In the genomic region with DNA sequence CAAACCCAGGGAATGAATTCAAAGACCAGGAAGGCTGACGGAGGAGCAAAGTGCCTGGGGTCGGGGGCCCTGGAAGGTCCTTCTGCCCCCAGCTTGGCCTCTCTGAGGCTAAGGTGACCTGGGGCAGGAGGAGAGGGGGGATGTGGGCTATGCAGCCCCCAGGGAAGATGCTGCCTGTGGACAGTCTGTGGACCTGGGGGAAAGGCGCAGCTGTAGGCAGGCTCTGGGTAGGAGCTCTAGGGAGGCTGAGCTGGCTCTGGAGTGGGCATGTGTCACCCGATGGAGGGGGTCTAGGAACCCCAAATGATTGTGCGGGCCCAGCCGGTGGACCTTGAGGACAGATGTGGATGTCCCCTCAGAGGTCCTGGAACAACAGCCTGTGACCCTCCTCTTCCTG, we compare ENCODE assay signal across 14 cellular contexts. TPM values are rescaled to one million over a fixed set of nuclear protein-coding genes. Genes with fewer than 3 reads are reported as not detected.
DNase-seq lines count a peak whose midpoint lies in the region; ATAC-seq and TF ChIP-seq lines count a peak whose summit lies in the region.
"Had no signal": no experiment of that assay in that cellular context is flagged by ENCODE, and none has a peak within 500 bp of the region (broad histone marks: within the 10 kb centered on the region; RNA-seq: fewer than 3 reads in every experiment).

No MANE protein-coding gene starts in this region.

- intact Hi-C loops in adrenal gland (cut with DNase I), result no loop called here

- peak overlapping the region; percentile 85 for H3K27ac ChIP-seq in RWPE2 (ENCODE audit: poor library complexity, severe bottlenecking)
- no peak overlapping the region for H3K27ac ChIP-seq in adrenal gland
- H3K27ac ChIP-seq: SK-N-MC had no signal

- no peaks in the 10 kb centered on the region for H3K27me3 ChIP-seq in RWPE2 (ENCODE audit: insufficient read depth, poor library complexity, severe bottlenecking)
- peaks cover 34% of the 10 kb centered on the region for H3K27me3 ChIP-seq in skeletal muscle satellite cell (ENCODE audit: control insufficient read depth, insufficient read depth, low read length)
- peaks cover 21% of the 10 kb centered on the region for H3K27me3 ChIP-seq in adrenal gland

- no peaks in the 10 kb centered on the region for H3K9me3 ChIP-seq in RWPE2 (ENCODE audit: severe bottlenecking)
- H3K9me3 ChIP-seq in skeletal muscle satellite cell (replicated peaks; ENCODE audit: low read length), result no peaks in the 10 kb centered on the region
- H3K9me3 ChIP-seq in adrenal gland (replicated peaks in 1 of 3), result no peaks in the 10 kb centered on the region

- TF ChIP-seq CTCF in RWPE2 (IDR thresholded peaks at IDR 0.05; ENCODE audit: poor library complexity, severe bottlenecking), result no peak
- no peak for TF ChIP-seq CTCF in adrenal gland (IDR thresholded peaks at IDR 0.05)

- no peak overlapping the region for H3K4me3 ChIP-seq in RWPE2 (ENCODE audit: severe bottlenecking)
- no peak overlapping the region for H3K4me3 ChIP-seq in skeletal muscle satellite cell (ENCODE audit: low read length)
- H3K4me3 ChIP-seq in adrenal gland, result no peak overlapping the region
- H3K4me3 ChIP-seq: GM23338, SK-N-MC had no signal

- H3K4me1 ChIP-seq in RWPE2 (ENCODE audit: insufficient read depth, poor library complexity, severe bottlenecking) (peaks cover 17% of the 10 kb centered on the region), skeletal muscle satellite cell (ENCODE audit: control insufficient read depth, insufficient read depth, low read length) (peaks cover 35% of the 10 kb centered on the region), adrenal gland (replicated peaks in 1 of 2) (peaks cover 0 to 5% of the 10 kb centered on the region in 2 donors)

- no peak overlapping the region for H3K9ac ChIP-seq in skeletal muscle satellite cell (ENCODE audit: low read depth, low read length)

- peak; percentile 2 for DNase-seq in HS-5 (ENCODE audit: low read depth)
- DNase-seq in RWPE2 (ENCODE audit: low spot score), result no peak
- DNase-seq in adrenal gland, result no peak
- no peak for DNase-seq in HUDEP-2 (lab: John Stamatoyannopoulos, UW; ENCODE audit: unreplicated experiment in 76 of 76)
- no peak for DNase-seq in NCI-H2029 (lab: John Stamatoyannopoulos, UW)
- DNase-seq: NCI-H187, NCI-H524 treated with DMSO at 0.1 percent for 48 hours, SHP77, T-cell had no signal

- 61 to 89% (median 65%) methylated on average over 3 to 6 of the region's 6 CpGs for WGBS in adrenal gland, 4 donors

- H3K4me2 ChIP-seq in skeletal muscle satellite cell (ENCODE audit: low read length), result peak overlapping the region; percentile 85
- H3K4me2 ChIP-seq: GM23338 had no signal

- TF ChIP-seq POLR2A in adrenal gland (IDR thresholded peaks at IDR 0.05), result no peak

- ATAC-seq in RWPE2 (ENCODE audit: low read depth) (no peak; the same call in 2 of the 3 replicates), esophagus mucosa (peak; percentile 5)
- ATAC-seq: GM23338, T-cell had no signal

- H3K36me3 ChIP-seq in RWPE2 (ENCODE audit: low read depth), result no peaks in the 10 kb centered on the region
- H3K36me3 ChIP-seq in skeletal muscle satellite cell (ENCODE audit: insufficient read depth, low read length), result no peaks in the 10 kb centered on the region
- H3K36me3 ChIP-seq in adrenal gland (replicated peaks in 1 of 2), result no peaks in the 10 kb centered on the region

RNA-seq across cellular contexts. Expression of a gene that starts 42.8 kb away (rescaled TPM):
- total RNA-seq in esophagus mucosa, result 8.4 TPM
- not detected in 2 replicates for total RNA-seq in skeletal muscle satellite cell (2012; rRNA removed)
- under 1 TPM in 3 of 8 donors, not detected in 5; 0.07 to 0.24 (median 0.13) TPM for total RNA-seq in adrenal gland
- polyA plus RNA-seq in adrenal gland, result under 1 TPM in 1 of 3 donors, not detected in 2; 0.16 TPM
- total RNA-seq: LHCN-M2 had no signal
- polyA plus RNA-seq: GM23338 had no signal
